ENCODE assay signal across 1 cellular context in genomic region chr4:41256131-41256739, GRCh38.
TF ChIP-seq lines count a peak whose summit lies in the region.

No MANE protein-coding gene starts in this region.

TF ChIP-seq in HepG2, 621 proteins besides CTCF, POLR2A, EP300 and RAD21 (continued from another document):
- no peak for TF ChIP-seq ZNF333 (CRISPR knock-in tag; IDR thresholded peaks at IDR 0.05; ENCODE audit: borderline replicate concordance)
- TF ChIP-seq ZKSCAN5 (CRISPR knock-in tag; IDR thresholded peaks at IDR 0.05): no peak
- TF ChIP-seq ZNF883 (CRISPR knock-in tag; IDR thresholded peaks at IDR 0.05; ENCODE audit: not compliant biosample characterization): no peak
- TF ChIP-seq ETV5 (CRISPR knock-in tag; IDR thresholded peaks at IDR 0.05; ENCODE audit: borderline replicate concordance): no peak
- no peak for TF ChIP-seq DZIP1 (CRISPR knock-in tag; IDR thresholded peaks at IDR 0.05)
TF ChIP-seq in HepG2: peak in this region for 0.
